ENCODE assay signal across 7 cellular contexts in the genomic region with DNA sequence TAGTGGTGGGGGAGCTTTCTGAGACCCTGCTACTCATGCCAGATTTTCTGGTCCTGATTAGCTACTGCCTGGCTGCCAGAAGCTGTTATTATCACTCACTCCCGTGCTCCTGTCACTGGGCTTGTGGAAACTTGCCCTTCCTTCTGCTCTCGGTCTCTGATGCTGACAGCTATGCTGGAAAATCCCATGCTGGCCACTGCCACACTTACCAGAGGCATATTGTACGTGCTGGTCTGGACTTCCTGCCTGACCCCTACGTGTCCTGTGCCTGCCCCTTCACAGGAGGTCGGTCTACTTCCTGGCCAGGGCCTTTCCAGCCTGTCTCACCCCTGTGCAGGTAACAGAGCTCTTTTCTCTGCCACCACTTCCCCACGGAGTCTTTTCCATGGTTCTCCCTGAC.
A peak's percentile ranks its signal among the peaks of the same experiment; 100 is the strongest.
DNase-seq lines count a peak whose midpoint lies in the region; ATAC-seq and TF ChIP-seq lines count a peak whose summit lies in the region.

No MANE protein-coding gene starts in this region.

- no peaks in the 10 kb centered on the region for H3K27me3 ChIP-seq in WERI-Rb-1 (ENCODE audit: insufficient read depth, low read depth, severe bottlenecking)
- no peaks in the 10 kb centered on the region for H3K27me3 ChIP-seq in tibial artery

- H3K36me3 ChIP-seq in WERI-Rb-1 = no peaks in the 10 kb centered on the region
- no peaks in the 10 kb centered on the region for H3K36me3 ChIP-seq in tibial artery

- in situ Hi-C loops in GM13976 (cut with MboI; ENCODE audit: low sequenced_read_pairs, unreplicated experiment) = loop anchor here (25.0 kb wide), 1 partner anchor 91 kb away; no protein-coding TSS in a partner anchor

- TF ChIP-seq CTCF in WERI-Rb-1 (IDR thresholded peaks at IDR 0.05; ENCODE audit: low read depth, low read length) = no peak
- no peak for TF ChIP-seq CTCF in tibial artery (IDR thresholded peaks at IDR 0.05)
- no peak for TF ChIP-seq CTCF in GM13976 (IDR thresholded peaks at IDR 0.05; ENCODE audit: borderline replicate concordance, control extremely low read depth, extremely low read depth, insufficient read depth, missing control alignments)

- H3K9me3 ChIP-seq in WERI-Rb-1 (ENCODE audit: severe bottlenecking) (no peaks in the 10 kb centered on the region), tibial artery (no peaks in the 10 kb centered on the region)

- H3K27ac ChIP-seq in WERI-Rb-1 (peak overlapping the region; percentile 73), tibial artery (peak overlapping the region; percentile 44 to 52)

- peak; percentile 26 for ATAC-seq in HG02610 (IDR thresholded peaks at IDR 0.05; ENCODE audit: unreplicated experiment)
- ATAC-seq in GM18868 (IDR thresholded peaks at IDR 0.05; ENCODE audit: unreplicated experiment) = no peak

- intact Hi-C loops in tibial artery (cut with DNase I; ENCODE audit: low total_unique reads) = no loop called here

- peaks cover 0 to 40% (median 10%) of the 10 kb centered on the region in 4 donors for H3K4me1 ChIP-seq in tibial artery

- DNase-seq in WERI-Rb-1 (peak; percentile 71), islet precursor cell (peak; percentile 83), tibial artery (peak; percentile 31 to 73), GM13976 (ENCODE audit: low spot score) (no peak), NCI-H1048 (lab: John Stamatoyannopoulos, UW) (no peak)

- H3K4me3 ChIP-seq in WERI-Rb-1 (ENCODE audit: low read depth, low read length) = no peak overlapping the region
- H3K4me3 ChIP-seq in tibial artery = no peak overlapping the region

Comparison
In these comparisons a context has a peak if more than half of its experiments do, and no peak if none do; other contexts are left out.
1. DNase-seq: peak in WERI-Rb-1 (single experiment), islet precursor cell (single experiment) and tibial artery (2 of 2); none in GM13976 (single experiment) and NCI-H1048 (single experiment).